In genomic region chr12:38906482-38907170, GRCh38 we compare ENCODE assay signal across 8 cellular contexts. TPM values are rescaled to one million over a fixed set of nuclear protein-coding genes. Genes with fewer than 3 reads are reported as not detected.
A peak's percentile ranks its signal among the peaks of the same experiment; 100 is the strongest.
DNase-seq lines count a peak whose midpoint lies in the region; ATAC-seq and TF ChIP-seq lines count a peak whose summit lies in the region.

No MANE protein-coding gene starts in this region.

- peak overlapping the region; percentile 76 to 81 for H3K9ac ChIP-seq in mucosa of rectum (ENCODE audit: low read depth in 1 of 2, low read length in 2 of 2)

- TF ChIP-seq CTCF in BE2C (IDR thresholded peaks at IDR 0.05; ENCODE audit: low read depth, low read length): peak; percentile 94

- no peaks in the 10 kb centered on the region for H3K36me3 ChIP-seq in BE2C
- H3K36me3 ChIP-seq in mucosa of rectum (ENCODE audit: control insufficient read depth in 2 of 2, insufficient read depth in 2 of 2, low read length in 2 of 2): no peaks in the 10 kb centered on the region

- H3K27me3 ChIP-seq in BE2C: no peaks in the 10 kb centered on the region
- no peaks in the 10 kb centered on the region for H3K27me3 ChIP-seq in mucosa of rectum (ENCODE audit: control insufficient read depth in 2 of 2, insufficient read depth in 2 of 2, low read length in 2 of 2)

- in situ Hi-C loops in GM18951 (cut with MboI; ENCODE audit: low sequenced_read_pairs, unreplicated experiment): loop anchor here (10.0 to 25.0 kb wide), 3 partner anchors 132 to 569 kb away; no protein-coding TSS in a partner anchor

- H3K4me1 ChIP-seq in BE2C (no peaks in the 10 kb centered on the region), mucosa of rectum (ENCODE audit: control insufficient read depth in 2 of 2, insufficient read depth in 2 of 2, low read length in 2 of 2) (peaks cover 4% of the 10 kb centered on the region in 2 donors)

- H3K9me3 ChIP-seq in BE2C (no peaks in the 10 kb centered on the region), mucosa of rectum (ENCODE audit: control insufficient read depth in 2 of 2, low read length in 2 of 2) (no peaks in the 10 kb centered on the region)

- TF ChIP-seq POLR2A in GM18951 (IDR thresholded peaks at IDR 0.05; ENCODE audit: extremely low read depth, insufficient read depth, insufficient read length): peak; percentile 61
- no peak for TF ChIP-seq POLR2A in erythroblast (IDR thresholded peaks at IDR 0.05; ENCODE audit: low read length)

- peak; percentile 49 for ATAC-seq in HG03139 (IDR thresholded peaks at IDR 0.05; ENCODE audit: unreplicated experiment)

- H3K4me3 ChIP-seq in BE2C (ENCODE audit: low read depth, low read length) (peak overlapping the region; percentile 95), mucosa of rectum (ENCODE audit: low read length in 2 of 2) (peak overlapping the region; percentile 73 to 92)

- peak overlapping the region; percentile 92 to 96 for H3K27ac ChIP-seq in mucosa of rectum (ENCODE audit: low read depth in 2 of 2, low read length in 2 of 2)

- DNase-seq in BE2C: peak; percentile 95
- DNase-seq in NOMO-1 treated with dmso at 0.1 percent for 144 hours (lab: John Stamatoyannopoulos, UW; ENCODE audit: unreplicated experiment): peak; percentile 88
- peak; percentile 62 for DNase-seq in activated T-cell treated with anti-CD3 and anti-CD28 coated beads for 24 hours (ENCODE audit: low read depth)
- peak; percentile 74 to 77 for DNase-seq in erythroblast (lab: John Stamatoyannopoulos, UW)
- DNase-seq in stimulated activated CD8-positive, alpha-beta memory T cell treated with anti-CD3 and anti-CD28 coated beads, Interleukin-4, amount 100 ng/mL, for 48 hours: peak; percentile 81

RNA-seq across cellular contexts. Expression of gene CPNE8, which starts 1.2 kb away (rescaled TPM):
- polyA plus RNA-seq in BE2C (2012; ENCODE audit: insufficient read depth, insufficient read length, low read depth): 15.7 TPM

Comparison
In these comparisons a context has a peak if more than half of its experiments do, and no peak if none do; other contexts are left out.
1. Peak in every context shown above with its lines: DNase-seq, ATAC-seq, H3K4me3 ChIP-seq and H3K27ac ChIP-seq.